ENCODE assay signal across 1 cellular context in genomic region chr2:26846334-26846863, GRCh38.
A peak's percentile ranks its signal among the peaks of the same experiment; 100 is the strongest.
TF ChIP-seq lines count a peak whose summit lies in the region.

No MANE protein-coding gene starts in this region.

TF ChIP-seq in HepG2, 621 proteins besides CTCF, POLR2A, EP300 and RAD21 (continued from another document and continues in another):
- TF ChIP-seq, protein P1, sequence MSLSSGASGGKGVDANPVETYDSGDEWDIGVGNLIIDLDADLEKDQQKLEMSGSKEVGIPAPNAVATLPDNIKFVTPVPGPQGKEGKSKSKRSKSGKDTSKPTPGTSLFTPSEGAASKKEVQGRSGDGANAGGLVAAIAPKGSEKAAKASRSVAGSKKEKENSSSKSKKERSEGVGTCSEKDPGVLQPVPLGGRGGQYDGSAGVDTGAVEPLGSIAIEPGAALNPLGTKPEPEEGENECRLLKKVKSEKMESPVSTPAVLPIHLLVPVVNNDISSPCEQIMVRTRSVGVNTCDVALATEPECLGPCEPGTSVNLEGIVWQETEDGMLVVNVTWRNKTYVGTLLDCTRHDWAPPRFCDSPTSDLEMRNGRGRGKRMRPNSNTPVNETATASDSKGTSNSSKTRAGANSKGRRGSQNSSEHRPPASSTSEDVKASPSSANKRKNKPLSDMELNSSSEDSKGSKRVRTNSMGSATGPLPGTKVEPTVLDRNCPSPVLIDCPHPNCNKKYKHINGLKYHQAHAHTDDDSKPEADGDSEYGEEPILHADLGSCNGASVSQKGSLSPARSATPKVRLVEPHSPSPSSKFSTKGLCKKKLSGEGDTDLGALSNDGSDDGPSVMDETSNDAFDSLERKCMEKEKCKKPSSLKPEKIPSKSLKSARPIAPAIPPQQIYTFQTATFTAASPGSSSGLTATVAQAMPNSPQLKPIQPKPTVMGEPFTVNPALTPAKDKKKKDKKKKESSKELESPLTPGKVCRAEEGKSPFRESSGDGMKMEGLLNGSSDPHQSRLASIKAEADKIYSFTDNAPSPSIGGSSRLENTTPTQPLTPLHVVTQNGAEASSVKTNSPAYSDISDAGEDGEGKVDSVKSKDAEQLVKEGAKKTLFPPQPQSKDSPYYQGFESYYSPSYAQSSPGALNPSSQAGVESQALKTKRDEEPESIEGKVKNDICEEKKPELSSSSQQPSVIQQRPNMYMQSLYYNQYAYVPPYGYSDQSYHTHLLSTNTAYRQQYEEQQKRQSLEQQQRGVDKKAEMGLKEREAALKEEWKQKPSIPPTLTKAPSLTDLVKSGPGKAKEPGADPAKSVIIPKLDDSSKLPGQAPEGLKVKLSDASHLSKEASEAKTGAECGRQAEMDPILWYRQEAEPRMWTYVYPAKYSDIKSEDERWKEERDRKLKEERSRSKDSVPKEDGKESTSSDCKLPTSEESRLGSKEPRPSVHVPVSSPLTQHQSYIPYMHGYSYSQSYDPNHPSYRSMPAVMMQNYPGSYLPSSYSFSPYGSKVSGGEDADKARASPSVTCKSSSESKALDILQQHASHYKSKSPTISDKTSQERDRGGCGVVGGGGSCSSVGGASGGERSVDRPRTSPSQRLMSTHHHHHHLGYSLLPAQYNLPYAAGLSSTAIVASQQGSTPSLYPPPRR (CRISPR knock-in tag; IDR thresholded peaks at IDR 0.05; ENCODE audit: borderline replicate concordance): no peak
- peak; percentile 76; the same call in 1 of the 2 replicates for TF ChIP-seq KDM2A (CRISPR knock-in tag; IDR thresholded peaks at IDR 0.05; ENCODE audit: borderline replicate concordance, low read depth)
- TF ChIP-seq, protein P2, sequence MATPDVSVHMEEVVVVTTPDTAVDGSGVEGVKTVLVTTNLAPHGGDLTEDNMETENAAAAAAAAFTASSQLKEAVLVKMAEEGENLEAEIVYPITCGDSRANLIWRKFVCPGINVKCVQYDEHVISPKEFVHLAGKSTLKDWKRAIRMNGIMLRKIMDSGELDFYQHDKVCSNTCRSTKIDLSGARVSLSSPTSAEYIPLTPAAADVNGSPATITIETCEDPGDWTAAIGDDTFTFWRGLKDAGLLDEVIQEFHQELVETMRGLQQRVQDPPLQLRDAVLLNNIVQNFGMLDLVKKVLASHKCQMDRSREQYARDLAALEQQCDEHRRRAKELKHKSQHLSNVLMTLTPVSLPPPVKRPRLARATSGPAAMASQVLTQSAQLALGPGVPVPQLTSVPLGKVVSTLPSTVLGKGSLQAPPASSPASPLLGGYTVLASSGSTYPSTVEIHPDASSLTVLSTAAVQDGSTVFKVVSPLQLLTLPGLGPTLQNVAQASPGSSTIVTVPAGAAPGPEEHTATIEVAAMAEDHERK (CRISPR knock-in tag; IDR thresholded peaks at IDR 0.05; ENCODE audit: low read depth): no peak
- no peak for TF ChIP-seq ZNF160 (CRISPR knock-in tag; IDR thresholded peaks at IDR 0.05)
- 0 out of 2 replicates have a peak, but pooled peaks have one; percentile 65 for TF ChIP-seq ZFP62 (CRISPR knock-in tag; IDR thresholded peaks at IDR 0.05)
- TF ChIP-seq ARNTL (CRISPR knock-in tag; IDR thresholded peaks at IDR 0.05): no peak
- TF ChIP-seq CEBPZ (IDR thresholded peaks at IDR 0.05; ENCODE audit: low read length): no peak
- TF ChIP-seq ZNF280B (CRISPR knock-in tag; IDR thresholded peaks at IDR 0.05; ENCODE audit: borderline replicate concordance): no peak
- TF ChIP-seq NR3C1 (CRISPR knock-in tag; IDR thresholded peaks at IDR 0.05): no peak
- TF ChIP-seq PHF8 (CRISPR knock-in tag; IDR thresholded peaks at IDR 0.05): 0 out of 2 replicates have a peak, but pooled peaks have one; percentile 16
- TF ChIP-seq THAP11 (CRISPR knock-in tag; IDR thresholded peaks at IDR 0.05): peak; percentile 59
- TF ChIP-seq, protein P3, sequence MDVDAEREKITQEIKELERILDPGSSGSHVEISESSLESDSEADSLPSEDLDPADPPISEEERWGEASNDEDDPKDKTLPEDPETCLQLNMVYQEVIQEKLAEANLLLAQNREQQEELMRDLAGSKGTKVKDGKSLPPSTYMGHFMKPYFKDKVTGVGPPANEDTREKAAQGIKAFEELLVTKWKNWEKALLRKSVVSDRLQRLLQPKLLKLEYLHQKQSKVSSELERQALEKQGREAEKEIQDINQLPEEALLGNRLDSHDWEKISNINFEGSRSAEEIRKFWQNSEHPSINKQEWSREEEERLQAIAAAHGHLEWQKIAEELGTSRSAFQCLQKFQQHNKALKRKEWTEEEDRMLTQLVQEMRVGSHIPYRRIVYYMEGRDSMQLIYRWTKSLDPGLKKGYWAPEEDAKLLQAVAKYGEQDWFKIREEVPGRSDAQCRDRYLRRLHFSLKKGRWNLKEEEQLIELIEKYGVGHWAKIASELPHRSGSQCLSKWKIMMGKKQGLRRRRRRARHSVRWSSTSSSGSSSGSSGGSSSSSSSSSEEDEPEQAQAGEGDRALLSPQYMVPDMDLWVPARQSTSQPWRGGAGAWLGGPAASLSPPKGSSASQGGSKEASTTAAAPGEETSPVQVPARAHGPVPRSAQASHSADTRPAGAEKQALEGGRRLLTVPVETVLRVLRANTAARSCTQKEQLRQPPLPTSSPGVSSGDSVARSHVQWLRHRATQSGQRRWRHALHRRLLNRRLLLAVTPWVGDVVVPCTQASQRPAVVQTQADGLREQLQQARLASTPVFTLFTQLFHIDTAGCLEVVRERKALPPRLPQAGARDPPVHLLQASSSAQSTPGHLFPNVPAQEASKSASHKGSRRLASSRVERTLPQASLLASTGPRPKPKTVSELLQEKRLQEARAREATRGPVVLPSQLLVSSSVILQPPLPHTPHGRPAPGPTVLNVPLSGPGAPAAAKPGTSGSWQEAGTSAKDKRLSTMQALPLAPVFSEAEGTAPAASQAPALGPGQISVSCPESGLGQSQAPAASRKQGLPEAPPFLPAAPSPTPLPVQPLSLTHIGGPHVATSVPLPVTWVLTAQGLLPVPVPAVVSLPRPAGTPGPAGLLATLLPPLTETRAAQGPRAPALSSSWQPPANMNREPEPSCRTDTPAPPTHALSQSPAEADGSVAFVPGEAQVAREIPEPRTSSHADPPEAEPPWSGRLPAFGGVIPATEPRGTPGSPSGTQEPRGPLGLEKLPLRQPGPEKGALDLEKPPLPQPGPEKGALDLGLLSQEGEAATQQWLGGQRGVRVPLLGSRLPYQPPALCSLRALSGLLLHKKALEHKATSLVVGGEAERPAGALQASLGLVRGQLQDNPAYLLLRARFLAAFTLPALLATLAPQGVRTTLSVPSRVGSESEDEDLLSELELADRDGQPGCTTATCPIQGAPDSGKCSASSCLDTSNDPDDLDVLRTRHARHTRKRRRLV (CRISPR knock-in tag; IDR thresholded peaks at IDR 0.05): no peak
- TF ChIP-seq ZNF142 (CRISPR knock-in tag; IDR thresholded peaks at IDR 0.05): 0 out of 2 replicates have a peak, but pooled peaks have one; percentile 46
- no peak for TF ChIP-seq ZNF446 (CRISPR knock-in tag; IDR thresholded peaks at IDR 0.05)
- TF ChIP-seq AHR (CRISPR knock-in tag; IDR thresholded peaks at IDR 0.05): no peak
- 0 out of 2 replicates have a peak, but pooled peaks have one; percentile 25 for TF ChIP-seq BHLHE40 (IDR thresholded peaks at IDR 0.05; ENCODE audit: low read length)
- peak; percentile 27; the same call in 1 of the 2 replicates for TF ChIP-seq ZFY (CRISPR knock-in tag; IDR thresholded peaks at IDR 0.05)
- TF ChIP-seq, protein P4, sequence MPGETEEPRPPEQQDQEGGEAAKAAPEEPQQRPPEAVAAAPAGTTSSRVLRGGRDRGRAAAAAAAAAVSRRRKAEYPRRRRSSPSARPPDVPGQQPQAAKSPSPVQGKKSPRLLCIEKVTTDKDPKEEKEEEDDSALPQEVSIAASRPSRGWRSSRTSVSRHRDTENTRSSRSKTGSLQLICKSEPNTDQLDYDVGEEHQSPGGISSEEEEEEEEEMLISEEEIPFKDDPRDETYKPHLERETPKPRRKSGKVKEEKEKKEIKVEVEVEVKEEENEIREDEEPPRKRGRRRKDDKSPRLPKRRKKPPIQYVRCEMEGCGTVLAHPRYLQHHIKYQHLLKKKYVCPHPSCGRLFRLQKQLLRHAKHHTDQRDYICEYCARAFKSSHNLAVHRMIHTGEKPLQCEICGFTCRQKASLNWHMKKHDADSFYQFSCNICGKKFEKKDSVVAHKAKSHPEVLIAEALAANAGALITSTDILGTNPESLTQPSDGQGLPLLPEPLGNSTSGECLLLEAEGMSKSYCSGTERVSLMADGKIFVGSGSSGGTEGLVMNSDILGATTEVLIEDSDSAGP (CRISPR knock-in tag; IDR thresholded peaks at IDR 0.05; ENCODE audit: borderline replicate concordance): peak; percentile 48; the same call in 1 of the 2 replicates
- no peak for TF ChIP-seq JUNB (CRISPR knock-in tag; IDR thresholded peaks at IDR 0.05; ENCODE audit: borderline replicate concordance)
- TF ChIP-seq ZMAT3 (CRISPR knock-in tag; conservative IDR thresholded peaks at IDR 0.05): no peak
- peak; percentile 33 for TF ChIP-seq YY1 (IDR thresholded peaks at IDR 0.05; ENCODE audit: insufficient read depth, insufficient replicate concordance, low read depth, low read length)
